1 cellular context compared by ENCODE assay signal in the genomic region with DNA sequence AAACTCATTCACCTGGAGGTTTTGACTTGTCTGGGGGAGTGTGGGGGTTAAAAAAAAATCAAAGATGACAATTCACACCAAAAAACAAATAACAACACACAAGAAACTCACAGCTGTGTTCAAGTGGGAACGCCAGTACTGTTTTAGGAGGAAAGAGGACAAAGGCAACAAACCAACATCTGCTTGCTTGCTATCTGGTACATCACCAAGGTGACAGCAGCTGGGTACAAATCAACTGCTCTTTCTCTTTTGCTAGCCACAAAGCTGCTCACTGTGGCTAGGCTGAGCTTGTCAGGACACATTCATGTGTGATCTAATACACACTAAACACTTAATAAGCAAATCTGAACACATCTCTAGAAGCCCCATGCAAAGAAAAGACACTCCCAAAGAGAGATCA.
A peak's percentile ranks its signal among the peaks of the same experiment; 100 is the strongest.
TF ChIP-seq lines count a peak whose summit lies in the region.

No MANE protein-coding gene starts in this region.

TF ChIP-seq in GM12878, 131 proteins besides CTCF, POLR2A, EP300 and RAD21 (continued from another document and continues in another):
- TF ChIP-seq, protein P1, sequence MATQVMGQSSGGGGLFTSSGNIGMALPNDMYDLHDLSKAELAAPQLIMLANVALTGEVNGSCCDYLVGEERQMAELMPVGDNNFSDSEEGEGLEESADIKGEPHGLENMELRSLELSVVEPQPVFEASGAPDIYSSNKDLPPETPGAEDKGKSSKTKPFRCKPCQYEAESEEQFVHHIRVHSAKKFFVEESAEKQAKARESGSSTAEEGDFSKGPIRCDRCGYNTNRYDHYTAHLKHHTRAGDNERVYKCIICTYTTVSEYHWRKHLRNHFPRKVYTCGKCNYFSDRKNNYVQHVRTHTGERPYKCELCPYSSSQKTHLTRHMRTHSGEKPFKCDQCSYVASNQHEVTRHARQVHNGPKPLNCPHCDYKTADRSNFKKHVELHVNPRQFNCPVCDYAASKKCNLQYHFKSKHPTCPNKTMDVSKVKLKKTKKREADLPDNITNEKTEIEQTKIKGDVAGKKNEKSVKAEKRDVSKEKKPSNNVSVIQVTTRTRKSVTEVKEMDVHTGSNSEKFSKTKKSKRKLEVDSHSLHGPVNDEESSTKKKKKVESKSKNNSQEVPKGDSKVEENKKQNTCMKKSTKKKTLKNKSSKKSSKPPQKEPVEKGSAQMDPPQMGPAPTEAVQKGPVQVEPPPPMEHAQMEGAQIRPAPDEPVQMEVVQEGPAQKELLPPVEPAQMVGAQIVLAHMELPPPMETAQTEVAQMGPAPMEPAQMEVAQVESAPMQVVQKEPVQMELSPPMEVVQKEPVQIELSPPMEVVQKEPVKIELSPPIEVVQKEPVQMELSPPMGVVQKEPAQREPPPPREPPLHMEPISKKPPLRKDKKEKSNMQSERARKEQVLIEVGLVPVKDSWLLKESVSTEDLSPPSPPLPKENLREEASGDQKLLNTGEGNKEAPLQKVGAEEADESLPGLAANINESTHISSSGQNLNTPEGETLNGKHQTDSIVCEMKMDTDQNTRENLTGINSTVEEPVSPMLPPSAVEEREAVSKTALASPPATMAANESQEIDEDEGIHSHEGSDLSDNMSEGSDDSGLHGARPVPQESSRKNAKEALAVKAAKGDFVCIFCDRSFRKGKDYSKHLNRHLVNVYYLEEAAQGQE (IDR thresholded peaks at IDR 0.05; ENCODE audit: low read depth, low read length): no peak
- peak; percentile 44; the same call in 1 of the 2 replicates for TF ChIP-seq IRF4 (IDR thresholded peaks at IDR 0.05; ENCODE audit: low read depth, low read length)
- peak; percentile 74 for TF ChIP-seq NBN (IDR thresholded peaks at IDR 0.05)
- TF ChIP-seq, protein P2, sequence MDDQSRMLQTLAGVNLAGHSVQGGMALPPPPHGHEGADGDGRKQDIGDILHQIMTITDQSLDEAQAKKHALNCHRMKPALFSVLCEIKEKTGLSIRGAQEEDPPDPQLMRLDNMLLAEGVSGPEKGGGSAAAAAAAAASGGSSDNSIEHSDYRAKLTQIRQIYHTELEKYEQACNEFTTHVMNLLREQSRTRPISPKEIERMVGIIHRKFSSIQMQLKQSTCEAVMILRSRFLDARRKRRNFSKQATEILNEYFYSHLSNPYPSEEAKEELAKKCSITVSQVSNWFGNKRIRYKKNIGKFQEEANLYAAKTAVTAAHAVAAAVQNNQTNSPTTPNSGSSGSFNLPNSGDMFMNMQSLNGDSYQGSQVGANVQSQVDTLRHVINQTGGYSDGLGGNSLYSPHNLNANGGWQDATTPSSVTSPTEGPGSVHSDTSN (IDR thresholded peaks at IDR 0.05; ENCODE audit: insufficient replicate concordance, low read depth, low read length): no peak
- TF ChIP-seq MTA3 (IDR thresholded peaks at IDR 0.05; ENCODE audit: borderline replicate concordance, low read length): no peak
- peak; percentile 18; the same call in 1 of the 2 replicates for TF ChIP-seq CREM (IDR thresholded peaks at IDR 0.05; ENCODE audit: low read depth)
- no peak for TF ChIP-seq ETV6 (conservative IDR thresholded peaks at IDR 0.05 in 1 of 2, IDR thresholded peaks at IDR 0.05 in 1 of 2; ENCODE audit: borderline replicate concordance in 1 of 2, low read depth in 1 of 2)
- TF ChIP-seq ASH2L (IDR thresholded peaks at IDR 0.05; ENCODE audit: borderline replicate concordance, low read depth): no peak
- TF ChIP-seq, protein P3, sequence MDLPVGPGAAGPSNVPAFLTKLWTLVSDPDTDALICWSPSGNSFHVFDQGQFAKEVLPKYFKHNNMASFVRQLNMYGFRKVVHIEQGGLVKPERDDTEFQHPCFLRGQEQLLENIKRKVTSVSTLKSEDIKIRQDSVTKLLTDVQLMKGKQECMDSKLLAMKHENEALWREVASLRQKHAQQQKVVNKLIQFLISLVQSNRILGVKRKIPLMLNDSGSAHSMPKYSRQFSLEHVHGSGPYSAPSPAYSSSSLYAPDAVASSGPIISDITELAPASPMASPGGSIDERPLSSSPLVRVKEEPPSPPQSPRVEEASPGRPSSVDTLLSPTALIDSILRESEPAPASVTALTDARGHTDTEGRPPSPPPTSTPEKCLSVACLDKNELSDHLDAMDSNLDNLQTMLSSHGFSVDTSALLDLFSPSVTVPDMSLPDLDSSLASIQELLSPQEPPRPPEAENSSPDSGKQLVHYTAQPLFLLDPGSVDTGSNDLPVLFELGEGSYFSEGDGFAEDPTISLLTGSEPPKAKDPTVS (IDR thresholded peaks at IDR 0.05; ENCODE audit: low read depth, low read length): no peak
- TF ChIP-seq CHD2 (IDR thresholded peaks at IDR 0.05; ENCODE audit: borderline replicate concordance, low read depth, low read length): 0 out of 2 replicates have a peak, but pooled peaks have one; percentile 33
- peak; percentile 31 for TF ChIP-seq SP1 (IDR thresholded peaks at IDR 0.05; ENCODE audit: low read depth, low read length)
- TF ChIP-seq BMI1 (IDR thresholded peaks at IDR 0.05; ENCODE audit: borderline replicate concordance): peak; percentile 74; the same call in 1 of the 2 replicates
- TF ChIP-seq, protein P4, sequence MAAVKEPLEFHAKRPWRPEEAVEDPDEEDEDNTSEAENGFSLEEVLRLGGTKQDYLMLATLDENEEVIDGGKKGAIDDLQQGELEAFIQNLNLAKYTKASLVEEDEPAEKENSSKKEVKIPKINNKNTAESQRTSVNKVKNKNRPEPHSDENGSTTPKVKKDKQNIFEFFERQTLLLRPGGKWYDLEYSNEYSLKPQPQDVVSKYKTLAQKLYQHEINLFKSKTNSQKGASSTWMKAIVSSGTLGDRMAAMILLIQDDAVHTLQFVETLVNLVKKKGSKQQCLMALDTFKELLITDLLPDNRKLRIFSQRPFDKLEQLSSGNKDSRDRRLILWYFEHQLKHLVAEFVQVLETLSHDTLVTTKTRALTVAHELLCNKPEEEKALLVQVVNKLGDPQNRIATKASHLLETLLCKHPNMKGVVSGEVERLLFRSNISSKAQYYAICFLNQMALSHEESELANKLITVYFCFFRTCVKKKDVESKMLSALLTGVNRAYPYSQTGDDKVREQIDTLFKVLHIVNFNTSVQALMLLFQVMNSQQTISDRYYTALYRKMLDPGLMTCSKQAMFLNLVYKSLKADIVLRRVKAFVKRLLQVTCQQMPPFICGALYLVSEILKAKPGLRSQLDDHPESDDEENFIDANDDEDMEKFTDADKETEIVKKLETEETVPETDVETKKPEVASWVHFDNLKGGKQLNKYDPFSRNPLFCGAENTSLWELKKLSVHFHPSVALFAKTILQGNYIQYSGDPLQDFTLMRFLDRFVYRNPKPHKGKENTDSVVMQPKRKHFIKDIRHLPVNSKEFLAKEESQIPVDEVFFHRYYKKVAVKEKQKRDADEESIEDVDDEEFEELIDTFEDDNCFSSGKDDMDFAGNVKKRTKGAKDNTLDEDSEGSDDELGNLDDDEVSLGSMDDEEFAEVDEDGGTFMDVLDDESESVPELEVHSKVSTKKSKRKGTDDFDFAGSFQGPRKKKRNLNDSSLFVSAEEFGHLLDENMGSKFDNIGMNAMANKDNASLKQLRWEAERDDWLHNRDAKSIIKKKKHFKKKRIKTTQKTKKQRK (IDR thresholded peaks at IDR 0.05; ENCODE audit: low read depth, low read length): no peak
- peak; percentile 79; the same call in 1 of the 2 replicates for TF ChIP-seq TCF3 (IDR thresholded peaks at IDR 0.05; ENCODE audit: borderline replicate concordance, insufficient read depth, low read depth, low read length)
- TF ChIP-seq IKZF1 (conservative IDR thresholded peaks at IDR 0.05): peak; percentile 56
- no peak for TF ChIP-seq HDGF (IDR thresholded peaks at IDR 0.05)
- 0 out of 2 replicates have a peak, but pooled peaks have one; percentile 79 for TF ChIP-seq CHD1 (IDR thresholded peaks at IDR 0.05; ENCODE audit: low read depth, low read length)
- no peak for TF ChIP-seq MYB (IDR thresholded peaks at IDR 0.05; ENCODE audit: borderline replicate concordance, low read depth, low read length)
- TF ChIP-seq ZNF24 (IDR thresholded peaks at IDR 0.05): no peak
- peak; percentile 46 for TF ChIP-seq MEF2B (IDR thresholded peaks at IDR 0.05; ENCODE audit: partially characterized antibody, poor library complexity, severe bottlenecking)
- no peak for TF ChIP-seq SMARCA5 (IDR thresholded peaks at IDR 0.05)
- no peak for TF ChIP-seq SIN3A (IDR thresholded peaks at IDR 0.05; ENCODE audit: low read depth, low read length)
- TF ChIP-seq MXI1 (IDR thresholded peaks at IDR 0.05; ENCODE audit: low read depth, low read length): peak; percentile 71
- TF ChIP-seq ZNF217 (IDR thresholded peaks at IDR 0.05): 0 out of 2 replicates have a peak, but pooled peaks have one; percentile 24
- no peak for TF ChIP-seq ZNF622 (IDR thresholded peaks at IDR 0.05)
- peak; percentile 71; the same call in 1 of the 2 replicates for TF ChIP-seq ATF7 (IDR thresholded peaks at IDR 0.05; ENCODE audit: low read depth)
- TF ChIP-seq MTA2 (IDR thresholded peaks at IDR 0.05; ENCODE audit: low read depth): peak; percentile 80
- peak; percentile 33 for TF ChIP-seq KLF5 (IDR thresholded peaks at IDR 0.05; ENCODE audit: partially characterized antibody)
- no peak for TF ChIP-seq FOXK2 (IDR thresholded peaks at IDR 0.05)
- TF ChIP-seq GATAD2B (conservative IDR thresholded peaks at IDR 0.05; ENCODE audit: low read depth): 0 out of 2 replicates have a peak, but pooled peaks have one; percentile 42
- TF ChIP-seq, protein P5, sequence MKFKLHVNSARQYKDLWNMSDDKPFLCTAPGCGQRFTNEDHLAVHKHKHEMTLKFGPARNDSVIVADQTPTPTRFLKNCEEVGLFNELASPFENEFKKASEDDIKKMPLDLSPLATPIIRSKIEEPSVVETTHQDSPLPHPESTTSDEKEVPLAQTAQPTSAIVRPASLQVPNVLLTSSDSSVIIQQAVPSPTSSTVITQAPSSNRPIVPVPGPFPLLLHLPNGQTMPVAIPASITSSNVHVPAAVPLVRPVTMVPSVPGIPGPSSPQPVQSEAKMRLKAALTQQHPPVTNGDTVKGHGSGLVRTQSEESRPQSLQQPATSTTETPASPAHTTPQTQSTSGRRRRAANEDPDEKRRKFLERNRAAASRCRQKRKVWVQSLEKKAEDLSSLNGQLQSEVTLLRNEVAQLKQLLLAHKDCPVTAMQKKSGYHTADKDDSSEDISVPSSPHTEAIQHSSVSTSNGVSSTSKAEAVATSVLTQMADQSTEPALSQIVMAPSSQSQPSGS (IDR thresholded peaks at IDR 0.05; ENCODE audit: low read length): no peak
- TF ChIP-seq, protein P6, sequence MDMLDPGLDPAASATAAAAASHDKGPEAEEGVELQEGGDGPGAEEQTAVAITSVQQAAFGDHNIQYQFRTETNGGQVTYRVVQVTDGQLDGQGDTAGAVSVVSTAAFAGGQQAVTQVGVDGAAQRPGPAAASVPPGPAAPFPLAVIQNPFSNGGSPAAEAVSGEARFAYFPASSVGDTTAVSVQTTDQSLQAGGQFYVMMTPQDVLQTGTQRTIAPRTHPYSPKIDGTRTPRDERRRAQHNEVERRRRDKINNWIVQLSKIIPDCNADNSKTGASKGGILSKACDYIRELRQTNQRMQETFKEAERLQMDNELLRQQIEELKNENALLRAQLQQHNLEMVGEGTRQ (IDR thresholded peaks at IDR 0.05; ENCODE audit: borderline replicate concordance, low read depth, low read length): no peak
- no peak for TF ChIP-seq SMAD1 (IDR thresholded peaks at IDR 0.05; ENCODE audit: low read depth, partially characterized antibody)
- TF ChIP-seq ZBED1 (IDR thresholded peaks at IDR 0.05; ENCODE audit: borderline replicate concordance): peak; percentile 81
- TF ChIP-seq POLR2AphosphoS2 (IDR thresholded peaks at IDR 0.05; ENCODE audit: low read depth, low read length): no peak
- TF ChIP-seq SUPT20H (IDR thresholded peaks at IDR 0.05; ENCODE audit: borderline replicate concordance, control insufficient read depth, low read depth, low read length): no peak
- TF ChIP-seq, protein P7, sequence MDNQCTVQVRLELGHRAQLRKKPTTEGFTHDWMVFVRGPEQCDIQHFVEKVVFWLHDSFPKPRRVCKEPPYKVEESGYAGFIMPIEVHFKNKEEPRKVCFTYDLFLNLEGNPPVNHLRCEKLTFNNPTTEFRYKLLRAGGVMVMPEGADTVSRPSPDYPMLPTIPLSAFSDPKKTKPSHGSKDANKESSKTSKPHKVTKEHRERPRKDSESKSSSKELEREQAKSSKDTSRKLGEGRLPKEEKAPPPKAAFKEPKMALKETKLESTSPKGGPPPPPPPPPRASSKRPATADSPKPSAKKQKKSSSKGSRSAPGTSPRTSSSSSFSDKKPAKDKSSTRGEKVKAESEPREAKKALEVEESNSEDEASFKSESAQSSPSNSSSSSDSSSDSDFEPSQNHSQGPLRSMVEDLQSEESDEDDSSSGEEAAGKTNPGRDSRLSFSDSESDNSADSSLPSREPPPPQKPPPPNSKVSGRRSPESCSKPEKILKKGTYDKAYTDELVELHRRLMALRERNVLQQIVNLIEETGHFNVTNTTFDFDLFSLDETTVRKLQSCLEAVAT (IDR thresholded peaks at IDR 0.05): 0 out of 2 replicates have a peak, but pooled peaks have one; percentile 36
- no peak for TF ChIP-seq HCFC1 (IDR thresholded peaks at IDR 0.05; ENCODE audit: low read length)
- TF ChIP-seq BACH1 (IDR thresholded peaks at IDR 0.05; ENCODE audit: borderline replicate concordance): peak; percentile 39; the same call in 1 of the 2 replicates
- peak; percentile 41; the same call in 1 of the 2 replicates for TF ChIP-seq BCL11A (IDR thresholded peaks at IDR 0.05; ENCODE audit: low read depth, low read length)
- TF ChIP-seq, protein P8, sequence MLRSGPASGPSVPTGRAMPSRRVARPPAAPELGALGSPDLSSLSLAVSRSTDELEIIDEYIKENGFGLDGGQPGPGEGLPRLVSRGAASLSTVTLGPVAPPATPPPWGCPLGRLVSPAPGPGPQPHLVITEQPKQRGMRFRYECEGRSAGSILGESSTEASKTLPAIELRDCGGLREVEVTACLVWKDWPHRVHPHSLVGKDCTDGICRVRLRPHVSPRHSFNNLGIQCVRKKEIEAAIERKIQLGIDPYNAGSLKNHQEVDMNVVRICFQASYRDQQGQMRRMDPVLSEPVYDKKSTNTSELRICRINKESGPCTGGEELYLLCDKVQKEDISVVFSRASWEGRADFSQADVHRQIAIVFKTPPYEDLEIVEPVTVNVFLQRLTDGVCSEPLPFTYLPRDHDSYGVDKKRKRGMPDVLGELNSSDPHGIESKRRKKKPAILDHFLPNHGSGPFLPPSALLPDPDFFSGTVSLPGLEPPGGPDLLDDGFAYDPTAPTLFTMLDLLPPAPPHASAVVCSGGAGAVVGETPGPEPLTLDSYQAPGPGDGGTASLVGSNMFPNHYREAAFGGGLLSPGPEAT (IDR thresholded peaks at IDR 0.05; ENCODE audit: low read depth): peak; percentile 80
- peak; percentile 83 for TF ChIP-seq TCF12 (IDR thresholded peaks at IDR 0.05; ENCODE audit: low read depth, low read length)
- no peak for TF ChIP-seq TAF1 (IDR thresholded peaks at IDR 0.05; ENCODE audit: borderline replicate concordance, low read depth, low read length)
- no peak for TF ChIP-seq PML (IDR thresholded peaks at IDR 0.05; ENCODE audit: low read length)
- peak; percentile 31; the same call in 1 of the 2 replicates for TF ChIP-seq EED (IDR thresholded peaks at IDR 0.05; ENCODE audit: low read depth)
- TF ChIP-seq KAT2A (conservative IDR thresholded peaks at IDR 0.05; ENCODE audit: control insufficient read depth, low read depth, low read length): no peak
- TF ChIP-seq SREBF2 (IDR thresholded peaks at IDR 0.05; ENCODE audit: low read length): no peak
- TF ChIP-seq, protein P9, sequence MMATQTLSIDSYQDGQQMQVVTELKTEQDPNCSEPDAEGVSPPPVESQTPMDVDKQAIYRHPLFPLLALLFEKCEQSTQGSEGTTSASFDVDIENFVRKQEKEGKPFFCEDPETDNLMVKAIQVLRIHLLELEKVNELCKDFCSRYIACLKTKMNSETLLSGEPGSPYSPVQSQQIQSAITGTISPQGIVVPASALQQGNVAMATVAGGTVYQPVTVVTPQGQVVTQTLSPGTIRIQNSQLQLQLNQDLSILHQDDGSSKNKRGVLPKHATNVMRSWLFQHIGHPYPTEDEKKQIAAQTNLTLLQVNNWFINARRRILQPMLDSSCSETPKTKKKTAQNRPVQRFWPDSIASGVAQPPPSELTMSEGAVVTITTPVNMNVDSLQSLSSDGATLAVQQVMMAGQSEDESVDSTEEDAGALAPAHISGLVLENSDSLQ (IDR thresholded peaks at IDR 0.05): peak; percentile 45; the same call in 1 of the 2 replicates
- TF ChIP-seq FOXM1 (IDR thresholded peaks at IDR 0.05; ENCODE audit: low read depth, low read length): peak; percentile 82; the same call in 1 of the 2 replicates
